ENCODE assay signal across 34 cellular contexts in genomic region chr12:46531804-46532203, GRCh38.
"Had no signal": no experiment of that assay in that cellular context is flagged by ENCODE, and none has a peak within 500 bp of the region (broad histone marks: within the 10 kb centered on the region; RNA-seq: fewer than 3 reads in every experiment).

No MANE protein-coding gene starts in this region.

- H3K9ac ChIP-seq: KMS-11 had no signal

- H3K36me3 ChIP-seq: MG63 had no signal

- DNase-seq: Karpas-422, Kasumi-1, MG63, MM.1S, MV-4-11, NCI-H1048, NCI-H1092, NCI-H1092 treated with DMSO at 0.1 percent for 48 hours, NCI-H1105, NCI-H1105 treated with DMSO at 0.1 percent for 48 hours, NCI-H1417, NCI-H1417 treated with DMSO at 0.1 percent for 48 hours, NCI-H1436, NCI-H1436 treated with DMSO at 0.1 percent for 48 hours, NCI-H146, NCI-H1694, NCI-H1694 treated with DMSO at 0.1 percent for 48 hours, NCI-H187, NCI-H187 treated with DMSO at 0.1 percent for 48 hours, NCI-H1930, NCI-H2029, NCI-H2029 treated with DMSO at 0.1 percent for 48 hours, NCI-H2081, NCI-H2081 treated with DMSO at 0.1 percent for 48 hours, NCI-H2107, NCI-H2171, NCI-H2171 treated with DMSO at 0.1 percent for 48 hours, NCI-H2227 treated with DMSO at 0.1 percent for 48 hours, NCI-H226, NCI-H345, NCI-H446, NCI-H446 treated with DMSO at 0.1 percent for 48 hours, NCI-H510A had no signal

- H3K4me3 ChIP-seq: MG63 had no signal

- H3K4me2 ChIP-seq: KMS-11 had no signal

- H3K27ac ChIP-seq: KMS-11 had no signal

- H3K27me3 ChIP-seq: MG63 had no signal
